7 cellular contexts compared by ENCODE assay signal in genomic region chrX:120158313-120158712, GRCh38. TPM values are rescaled to one million over a fixed set of nuclear protein-coding genes. Genes with fewer than 3 reads are reported as not detected.
"Had no signal": no experiment of that assay in that cellular context is flagged by ENCODE, and none has a peak within 500 bp of the region (broad histone marks: within the 10 kb centered on the region; RNA-seq: fewer than 3 reads in every experiment).

Gene RHOXF2, plus strand, starts transcription at chrX:120158613. Its CDS starts 138 bp downstream, at chrX:120158751.

RNA-seq across cellular contexts. Expression of gene RHOXF2, which starts in this region (rescaled TPM):
- total RNA-seq: GM23248, GM23338, H1, H4, H7, H9, HFFc6 had no signal
- polyA plus RNA-seq: GM23248, H1 had no signal
